Comparison of ENCODE assay signal across 34 cellular contexts in the genomic region with DNA sequence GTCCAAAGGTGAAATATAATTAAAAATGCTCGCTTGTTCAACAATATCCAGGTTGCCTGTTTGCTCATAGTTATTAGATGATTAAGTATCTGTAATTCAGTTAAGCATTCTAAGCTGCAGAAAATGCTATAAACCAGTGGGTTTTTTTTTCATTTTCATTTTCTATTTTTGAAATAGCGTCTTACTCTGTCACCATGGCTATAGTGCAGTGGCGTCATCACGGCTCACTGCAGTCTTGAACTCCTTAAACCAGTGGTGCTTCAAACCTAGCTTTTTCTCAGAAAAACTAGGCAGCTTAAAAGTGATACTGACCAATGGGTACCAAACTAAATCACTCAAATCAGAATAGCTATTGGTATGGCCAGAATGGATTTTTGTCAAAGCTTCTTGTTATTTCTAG.
"Had no signal": no experiment of that assay in that cellular context is flagged by ENCODE, and none has a peak within 500 bp of the region (broad histone marks: within the 10 kb centered on the region; RNA-seq: fewer than 3 reads in every experiment).

No MANE protein-coding gene starts in this region.

- H3K27me3 ChIP-seq: ascending aorta, cardiac muscle cell had no signal

- H3K27ac Mint-ChIP-seq: activated B cell treated with CpG ODN at 0.5 μM for 24 hours; activated CD4-positive, alpha-beta memory T cell treated with anti-CD3 and anti-CD28 coated beads for 36 hours; activated CD4-positive, alpha-beta T cell treated with anti-CD3 and anti-CD28 coated beads, Interleukin-2, amount 10 ng/mL, durations not matched to agents 24 days and 14 days; activated CD8-positive, alpha-beta T cell treated with anti-CD3 and anti-CD28 coated beads for 36 hours; activated naive CD4-positive, alpha-beta T cell treated with anti-CD3 and anti-CD28 coated beads for 36 hours; activated naive CD8-positive, alpha-beta T cell; activated naive CD8-positive, alpha-beta T cell treated with anti-CD3 and anti-CD28 coated beads, Interleukin-2, amount 10 ng/mL, durations not matched to agents 7 days and 5 days; activated naive CD8-positive, alpha-beta T cell treated with anti-CD3 and anti-CD28 coated beads, Interleukin-2, amount 50 U/mL, for 24 hours; activated T-cell treated with anti-CD3 and anti-CD28 coated beads, Interleukin-2, amount 50 U/mL, for 72 hours; activated T-helper 1 cell treated with anti-CD3 and anti-CD28 coated beads, Interleukin-12 subunit alpha, Interleukin-12 subunit beta, Interleukin-2, Interleukin-4 antibody, amounts not matched to agents 30 ng/mL and 10 ng/mL and 1 ng/mL, durations not matched to agents 14 hours and 24 hours and 36 hours; activated T-helper 17 cell treated with anti-CD3 and anti-CD28 coated beads, Interleukin-2, amount 50 U/mL, for 72 hours; brain; T-helper 1 cell treated with Interleukin-12 subunit alpha and Interleukin-12 subunit beta and Interleukin-4 antibody, amounts not matched to agents 30 μg/mL and 1 μg/mL, for 36 hours; T-helper 2 cell treated with Interferon-gamma antibody and Interleukin-4, amounts not matched to agents 5 μg/mL and 100 μg/mL, for 36 hours had no signal

- H3K27ac ChIP-seq: ascending aorta, cardiac muscle cell had no signal

- H3K9me3 ChIP-seq: ascending aorta had no signal

- H3K4me1 ChIP-seq: ascending aorta had no signal

- H3K4me3 ChIP-seq: ascending aorta, cardiac muscle cell had no signal

- ATAC-seq: activated CD8-positive, alpha-beta T cell treated with anti-CD3 and anti-CD28 coated beads for 36 hours; activated naive CD8-positive, alpha-beta T cell treated with anti-CD3 and anti-CD28 coated beads, Interleukin-2, amount 50 U/mL, for 24 hours; activated T-cell treated with anti-CD3 and anti-CD28 coated beads, Interleukin-2, amount 50 U/mL, for 4 hours; activated T-cell treated with anti-CD3 and anti-CD28 coated beads, Interleukin-2, amount 50 U/mL, for 72 hours; activated T-helper 17 cell treated with anti-CD3 and anti-CD28 coated beads, Interleukin-2, amount 50 U/mL, for 72 hours had no signal

- DNase-seq: activated B cell treated with CpG ODN at 0.5 μM for 24 hours; activated CD4-positive, alpha-beta memory T cell treated with anti-CD3 and anti-CD28 coated beads for 36 hours; activated CD4-positive, alpha-beta T cell treated with anti-CD3 and anti-CD28 coated beads for 4 hours; activated CD4-positive, alpha-beta T cell treated with anti-CD3 and anti-CD28 coated beads, Interleukin-2, amount 10 ng/mL, durations not matched to agents 24 days and 14 days; activated CD4-positive, alpha-beta T cell treated with anti-CD3 and anti-CD28 coated beads, Interleukin-2, amount 50 U/mL, for 1 hour; activated CD4-positive, alpha-beta T cell treated with anti-CD3 and anti-CD28 coated beads, Interleukin-2, amount 50 U/mL, for 4 hours; activated CD4-positive, CD25-positive, alpha-beta regulatory T cell treated with anti-CD3 and anti-CD28 coated beads, Interleukin-2, amount 50 U/mL, for 72 hours; activated CD8-positive, alpha-beta memory T cell treated with anti-CD3 and anti-CD28 coated beads, Interleukin-2, amount 50 U/mL, for 4 hours; activated CD8-positive, alpha-beta T cell treated with anti-CD3 and anti-CD28 coated beads for 36 hours; activated effector memory CD4-positive, alpha-beta T cell treated with anti-CD3 and anti-CD28 coated beads, Interleukin-2, amount 50 U/mL, for 16 hours; activated gamma-delta T cell treated with Interleukin-2 at 50 U/mL for 16 hours; activated naive CD4-positive, alpha-beta T cell; activated naive CD4-positive, alpha-beta T cell treated with anti-CD3 and anti-CD28 coated beads for 36 hours; activated naive CD4-positive, alpha-beta T cell treated with anti-CD3 and anti-CD28 coated beads, Interleukin-2, amount 50 U/mL, for 16 hours; activated naive CD8-positive, alpha-beta T cell treated with anti-CD3 and anti-CD28 coated beads, Interleukin-2, amount 10 ng/mL, durations not matched to agents 7 days and 5 days; activated naive CD8-positive, alpha-beta T cell treated with anti-CD3 and anti-CD28 coated beads, Interleukin-2, amount 50 U/mL, for 24 hours; activated T-cell treated with anti-CD3 and anti-CD28 coated beads for 4 hours; activated T-cell treated with anti-CD3 and anti-CD28 coated beads, Interleukin-2, amount 50 U/mL, for 1 hour; activated T-cell treated with anti-CD3 and anti-CD28 coated beads, Interleukin-2, amount 50 U/mL, for 4 hours; activated T-cell treated with anti-CD3 and anti-CD28 coated beads, Interleukin-2, amount 50 U/mL, for 72 hours; amygdala; anterior cingulate cortex; caudate nucleus; cerebellar nuclear complex; T-helper 2 cell; T-helper 9 cell had no signal

- H3K36me3 ChIP-seq: ascending aorta, cardiac muscle cell had no signal

- H3K36me3 Mint-ChIP-seq: activated CD4-positive, alpha-beta memory T cell treated with anti-CD3 and anti-CD28 coated beads for 36 hours; activated naive CD8-positive, alpha-beta T cell; activated naive CD8-positive, alpha-beta T cell treated with anti-CD3 and anti-CD28 coated beads, Interleukin-2, amount 10 ng/mL, durations not matched to agents 7 days and 5 days; brain had no signal

- H3K9me3 Mint-ChIP-seq: activated CD4-positive, alpha-beta memory T cell treated with anti-CD3 and anti-CD28 coated beads for 36 hours; activated CD4-positive, alpha-beta T cell treated with anti-CD3 and anti-CD28 coated beads, Interleukin-2, amount 10 ng/mL, durations not matched to agents 24 days and 14 days had no signal
